Comparison of ENCODE assay signal across 1 cellular context in the genomic region with DNA sequence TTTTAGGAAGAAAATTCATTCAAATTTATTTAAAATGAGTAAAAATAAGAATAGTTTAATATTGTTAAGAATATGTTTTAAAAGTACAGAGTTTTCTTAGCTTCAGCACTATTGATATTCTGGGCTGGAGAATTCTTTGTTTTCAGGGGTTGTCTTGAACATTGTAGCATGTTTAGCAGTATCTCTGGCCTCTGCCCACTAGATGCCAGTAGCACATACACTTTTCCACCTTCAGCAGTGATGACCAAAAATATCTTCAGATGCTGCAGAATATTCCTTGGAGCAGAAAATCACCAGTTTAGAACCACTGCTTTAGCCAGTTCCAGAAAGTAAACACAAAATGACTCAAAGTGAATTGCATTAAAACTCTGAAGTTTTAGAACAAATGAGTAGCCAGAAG.
TF ChIP-seq lines count a peak whose summit lies in the region.

No MANE protein-coding gene starts in this region.

TF ChIP-seq in IMR-90, 13 proteins besides CTCF, POLR2A, EP300 and RAD21:
- TF ChIP-seq CHD1 (IDR thresholded peaks at IDR 0.05; ENCODE audit: low read depth, low read length) (no peak), MAFK (IDR thresholded peaks at IDR 0.05; ENCODE audit: low read depth, low read length) (no peak), NFE2L2 (IDR thresholded peaks at IDR 0.05; ENCODE audit: low read depth, low read length) (no peak), SMC3 (IDR thresholded peaks at IDR 0.05; ENCODE audit: low read depth, low read length) (no peak), RFX5 (IDR thresholded peaks at IDR 0.05; ENCODE audit: low read depth, low read length) (no peak), MAZ (IDR thresholded peaks at IDR 0.05; ENCODE audit: borderline replicate concordance, low read depth, low read length) (no peak), BHLHE40 (IDR thresholded peaks at IDR 0.05; ENCODE audit: low read depth, low read length) (no peak), RCOR1 (IDR thresholded peaks at IDR 0.05; ENCODE audit: insufficient replicate concordance, low read length) (no peak), MXI1 (IDR thresholded peaks at IDR 0.05; ENCODE audit: borderline replicate concordance, low read depth, low read length) (no peak), FOS (IDR thresholded peaks at IDR 0.05; ENCODE audit: low read depth, low read length) (no peak), CEBPB (IDR thresholded peaks at IDR 0.05; ENCODE audit: low read depth, low read length) (no peak)
- TF ChIP-seq, protein P1, sequence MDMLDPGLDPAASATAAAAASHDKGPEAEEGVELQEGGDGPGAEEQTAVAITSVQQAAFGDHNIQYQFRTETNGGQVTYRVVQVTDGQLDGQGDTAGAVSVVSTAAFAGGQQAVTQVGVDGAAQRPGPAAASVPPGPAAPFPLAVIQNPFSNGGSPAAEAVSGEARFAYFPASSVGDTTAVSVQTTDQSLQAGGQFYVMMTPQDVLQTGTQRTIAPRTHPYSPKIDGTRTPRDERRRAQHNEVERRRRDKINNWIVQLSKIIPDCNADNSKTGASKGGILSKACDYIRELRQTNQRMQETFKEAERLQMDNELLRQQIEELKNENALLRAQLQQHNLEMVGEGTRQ (IDR thresholded peaks at IDR 0.05; ENCODE audit: low read depth, low read length), result no peak
- TF ChIP-seq, protein P2, sequence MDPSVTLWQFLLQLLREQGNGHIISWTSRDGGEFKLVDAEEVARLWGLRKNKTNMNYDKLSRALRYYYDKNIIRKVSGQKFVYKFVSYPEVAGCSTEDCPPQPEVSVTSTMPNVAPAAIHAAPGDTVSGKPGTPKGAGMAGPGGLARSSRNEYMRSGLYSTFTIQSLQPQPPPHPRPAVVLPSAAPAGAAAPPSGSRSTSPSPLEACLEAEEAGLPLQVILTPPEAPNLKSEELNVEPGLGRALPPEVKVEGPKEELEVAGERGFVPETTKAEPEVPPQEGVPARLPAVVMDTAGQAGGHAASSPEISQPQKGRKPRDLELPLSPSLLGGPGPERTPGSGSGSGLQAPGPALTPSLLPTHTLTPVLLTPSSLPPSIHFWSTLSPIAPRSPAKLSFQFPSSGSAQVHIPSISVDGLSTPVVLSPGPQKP (IDR thresholded peaks at IDR 0.05; ENCODE audit: borderline replicate concordance, low read depth, low read length), result no peak
